ENCODE assay signal across 16 cellular contexts in the genomic region with DNA sequence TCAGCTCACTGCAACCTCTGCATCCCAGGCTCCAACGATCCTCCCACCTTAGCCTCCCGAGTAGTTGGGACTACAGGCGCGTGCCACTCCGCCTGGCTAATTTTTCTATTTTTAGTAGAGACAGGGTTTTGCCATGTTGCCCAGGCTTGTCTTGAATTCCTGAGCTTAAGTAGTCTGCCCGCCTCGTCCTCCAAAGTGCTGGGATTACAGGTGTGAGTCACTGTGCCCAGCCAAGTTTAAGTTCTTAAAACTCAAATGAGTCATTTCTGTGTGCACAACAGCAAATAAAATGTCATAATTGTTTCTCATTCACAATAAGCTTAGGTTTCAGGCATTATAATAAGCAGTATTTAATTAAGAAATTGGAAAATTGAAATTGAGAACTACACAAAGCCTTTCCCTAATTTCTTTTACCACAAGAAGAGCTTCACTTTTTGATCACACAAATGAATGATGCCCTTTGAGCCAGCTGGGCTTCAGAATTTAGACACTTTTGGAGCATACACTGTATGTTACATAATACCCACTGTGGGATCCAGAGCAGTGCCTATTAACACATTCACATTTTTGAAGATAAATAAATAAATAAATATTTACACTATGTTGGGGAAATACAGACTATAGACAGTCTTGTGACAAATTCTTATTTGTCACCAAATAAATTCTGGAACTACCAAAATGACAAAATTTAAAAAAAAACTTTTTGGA. TPM values are rescaled to one million over a fixed set of nuclear protein-coding genes. Genes with fewer than 3 reads are reported as not detected.
A peak's percentile ranks its signal among the peaks of the same experiment; 100 is the strongest.
DNase-seq lines count a peak whose midpoint lies in the region; ATAC-seq, FAIRE-seq and TF ChIP-seq lines count a peak whose summit lies in the region.
"Had no signal": no experiment of that assay in that cellular context is flagged by ENCODE, and none has a peak within 500 bp of the region (broad histone marks: within the 10 kb centered on the region; RNA-seq: fewer than 3 reads in every experiment).

No MANE protein-coding gene starts in this region.

- H3K9ac ChIP-seq in GM23248: no peak overlapping the region
- H3K9ac ChIP-seq: neural progenitor cell had no signal

- H3K36me3 ChIP-seq in GM23248 (ENCODE audit: low read depth): no peaks in the 10 kb centered on the region
- H3K36me3 ChIP-seq in psoas muscle (ENCODE audit: insufficient read depth in 1 of 2, low read depth in 1 of 2): no peaks in the 10 kb centered on the region
- H3K36me3 ChIP-seq in WERI-Rb-1: no peaks in the 10 kb centered on the region
- H3K36me3 ChIP-seq: neural progenitor cell, suprapubic skin had no signal

- H3K36me3 Mint-ChIP-seq in activated T-helper 2 cell treated with anti-CD3 and anti-CD28 coated beads, Interferon-gamma antibody, Interleukin-2, Interleukin-4, amounts not matched to agents 10 μg/mL and 5 μg/mL and 100 μg/mL, durations not matched to agents 14 hours and 24 hours and 36 hours (ENCODE audit: low read depth): no peaks in the 10 kb centered on the region
- H3K36me3 Mint-ChIP-seq: neural progenitor cell had no signal

- no peak overlapping the region for H3K4me3 ChIP-seq in GM23248
- no peak overlapping the region for H3K4me3 ChIP-seq in psoas muscle
- no peak overlapping the region for H3K4me3 ChIP-seq in WERI-Rb-1 (ENCODE audit: low read depth, low read length)
- H3K4me3 ChIP-seq: dorsolateral prefrontal cortex, GM23338, neural progenitor cell, suprapubic skin had no signal

- H3K9me2 ChIP-seq in GM23248 (ENCODE audit: insufficient read depth): no peaks in the 10 kb centered on the region

- in situ Hi-C loops in GM23248 (cut with MboI): no loop called here

- WGBS in GM23248 (ENCODE audit: low coverage in 1 of 2, low lambda C conversion rate in 2 of 2, missing lambda C conversion rate in 2 of 2), 2 experiments: 54 to 61% methylated on average over 7 of the region's 7 CpGs
- 58 to 74% (median 69%) methylated on average over 7 of the region's 7 CpGs for whole genome bisulfite sequencing in psoas muscle, 3 donors

- peaks cover 4% of the 10 kb centered on the region for H3K27me3 Mint-ChIP-seq in activated T-helper 2 cell treated with anti-CD3 and anti-CD28 coated beads, Interferon-gamma antibody, Interleukin-2, Interleukin-4, amounts not matched to agents 10 μg/mL and 5 μg/mL and 100 μg/mL, durations not matched to agents 14 hours and 24 hours and 36 hours (ENCODE audit: low read depth)

- ATAC-seq in psoas muscle (peak; percentile 54 to 74 (median 60)), left ventricle myocardium superior (no peak)
- ATAC-seq: GM23338 had no signal

- H3K27me3 ChIP-seq in GM23248 (replicated peaks; ENCODE audit: insufficient read depth): no peaks in the 10 kb centered on the region
- no peaks in the 10 kb centered on the region for H3K27me3 ChIP-seq in psoas muscle (ENCODE audit: insufficient read depth in 3 of 3, low read length in 2 of 3)
- no peaks in the 10 kb centered on the region for H3K27me3 ChIP-seq in WERI-Rb-1 (ENCODE audit: insufficient read depth, low read depth, severe bottlenecking)
- H3K27me3 ChIP-seq: dorsolateral prefrontal cortex, neural progenitor cell, suprapubic skin had no signal

- no peak for TF ChIP-seq CTCF in psoas muscle (IDR thresholded peaks at IDR 0.05)
- TF ChIP-seq CTCF in WERI-Rb-1 (IDR thresholded peaks at IDR 0.05; ENCODE audit: low read depth, low read length): no peak

- H3K27ac Mint-ChIP-seq in activated T-helper 2 cell treated with anti-CD3 and anti-CD28 coated beads, Interferon-gamma antibody, Interleukin-2, Interleukin-4, amounts not matched to agents 10 μg/mL and 5 μg/mL and 100 μg/mL, durations not matched to agents 14 hours and 24 hours and 36 hours: no peak overlapping the region
- H3K27ac Mint-ChIP-seq: neural progenitor cell had no signal

- H3K27ac ChIP-seq in GM23248 (peak overlapping the region; percentile 28; the same call in 1 of the 2 replicates), epithelial cell of prostate (peak overlapping the region; percentile 75), psoas muscle (no peak overlapping the region), WERI-Rb-1 (no peak overlapping the region)
- H3K27ac ChIP-seq: dorsolateral prefrontal cortex, neural progenitor cell, suprapubic skin had no signal

- H2AFZ ChIP-seq in GM23248: no peak overlapping the region
- H2AFZ ChIP-seq: neural progenitor cell had no signal

- no peak for TF ChIP-seq POLR2A in GM12892 (IDR thresholded peaks at IDR 0.05; ENCODE audit: low read depth, low read length)

- intact Hi-C loops in psoas muscle (cut with DNase I): loop anchor here (10.0 kb wide), 2 partner anchors 95 to 165 kb away; a partner anchor contains a TSS
- intact Hi-C loops in left ventricle myocardium superior (cut with micrococcal nuclease): no loop called here
- intact Hi-C loops in activated T-helper 2 cell treated with anti-CD3 and anti-CD28 coated beads, Interferon-gamma antibody, Interleukin-2, Interleukin-4, amounts not matched to agents 10 μg/mL and 5 μg/mL and 100 μg/mL, durations not matched to agents 14 hours and 24 hours and 36 hours (cut with micrococcal nuclease): loop anchor here (10.0 kb wide), 2 partner anchors 325 to 495 kb away; a partner anchor contains a TSS

- H3K9me3 ChIP-seq in GM23248 (ENCODE audit: low read depth): no peaks in the 10 kb centered on the region
- H3K9me3 ChIP-seq in psoas muscle: no peaks in the 10 kb centered on the region
- no peaks in the 10 kb centered on the region for H3K9me3 ChIP-seq in WERI-Rb-1 (ENCODE audit: severe bottlenecking)
- H3K9me3 ChIP-seq: suprapubic skin had no signal

- peak; percentile 91 for FAIRE-seq in RCC 7860 (lab: Jason Lieb, UNC)
- FAIRE-seq in GM12892 (lab: Jason Lieb, UNC): no peak

- H4K20me1 ChIP-seq in GM23248 (ENCODE audit: insufficient read depth): no peaks in the 10 kb centered on the region

- H3K9me3 Mint-ChIP-seq in activated T-helper 2 cell treated with anti-CD3 and anti-CD28 coated beads, Interferon-gamma antibody, Interleukin-2, Interleukin-4, amounts not matched to agents 10 μg/mL and 5 μg/mL and 100 μg/mL, durations not matched to agents 14 hours and 24 hours and 36 hours: no peaks in the 10 kb centered on the region
- H3K9me3 Mint-ChIP-seq: GM23338, neural progenitor cell had no signal

- H3K4me1 Mint-ChIP-seq in activated T-helper 2 cell treated with anti-CD3 and anti-CD28 coated beads, Interferon-gamma antibody, Interleukin-2, Interleukin-4, amounts not matched to agents 10 μg/mL and 5 μg/mL and 100 μg/mL, durations not matched to agents 14 hours and 24 hours and 36 hours (ENCODE audit: low read depth): no peaks in the 10 kb centered on the region

- peaks cover 15% of the 10 kb centered on the region for H3K4me1 ChIP-seq in GM23248 (ENCODE audit: insufficient read depth)
- no peaks in the 10 kb centered on the region for H3K4me1 ChIP-seq in psoas muscle

- no peaks in the 10 kb centered on the region for H3K79me2 ChIP-seq in GM23248 (ENCODE audit: insufficient read depth)

- peaks cover 16% of the 10 kb centered on the region for H3F3A ChIP-seq in GM23248 (ENCODE audit: insufficient read depth)

- peak; percentile 89 for DNase-seq in GM23248
- DNase-seq in RCC 7860 (ENCODE audit: low spot score): peak; percentile 89
- peak; percentile 93 for DNase-seq in epithelial cell of prostate (ENCODE audit: low read depth, low spot score)
- DNase-seq in psoas muscle: no peak
- no peak for DNase-seq in GM12892 (ENCODE audit: insufficient read length)
- no peak for DNase-seq in WERI-Rb-1
- DNase-seq in left ventricle myocardium superior: no peak
- DNase-seq in activated T-helper 2 cell treated with anti-CD3 and anti-CD28 coated beads, Interferon-gamma antibody, Interleukin-2, Interleukin-4, amounts not matched to agents 10 μg/mL and 5 μg/mL and 100 μg/mL, durations not matched to agents 14 hours and 24 hours and 36 hours (ENCODE audit: low spot score): no peak
- DNase-seq: activated CD4-positive, CD25-positive, alpha-beta regulatory T cell treated with anti-CD3 and anti-CD28 coated beads, Interleukin-2, amount 50 U/mL, for 72 hours; DND-41; dorsolateral prefrontal cortex; NCI-H1436; stimulated activated CD4-positive, alpha-beta T cell treated with anti-CD3 and anti-CD28 coated beads, Interleukin-2, amount 100 ng/mL, for 48 hours had no signal

- H3K4me3 Mint-ChIP-seq in activated T-helper 2 cell treated with anti-CD3 and anti-CD28 coated beads, Interferon-gamma antibody, Interleukin-2, Interleukin-4, amounts not matched to agents 10 μg/mL and 5 μg/mL and 100 μg/mL, durations not matched to agents 14 hours and 24 hours and 36 hours (ENCODE audit: low read depth): no peak overlapping the region
- H3K4me3 Mint-ChIP-seq: GM23338, neural progenitor cell had no signal

- no peak overlapping the region for H3K4me2 ChIP-seq in GM23248 (ENCODE audit: unreplicated experiment)
- H3K4me2 ChIP-seq: GM23338, neural progenitor cell had no signal

RNA-seq across cellular contexts. Expression of a gene that starts 8.6 kb away (rescaled TPM):
- total RNA-seq in GM23248 (2014; rRNA removed; shearing (Covaris generic)): 24.5 and 32.2 TPM in 2 replicates
- 24.1 and 25.6 TPM in 2 replicates for polyA plus RNA-seq in GM23248 (2016; fragmentation: Nextera tagmentation; extraction: Ambion mirVana)
- 10 to 100 TPM; 31.0 to 63.8 (median 52.3) TPM for total RNA-seq in psoas muscle
- polyA plus RNA-seq in psoas muscle: 10 to 100 TPM; 19.8 to 35.1 (median 26.7) TPM
- polyA plus RNA-seq in GM12892 (2012; ENCODE audit: missing spikeins): 83.7 TPM
- 119 TPM for total RNA-seq in left ventricle myocardium superior
- 115 and 117 TPM in 2 replicates for total RNA-seq in activated T-helper 2 cell treated with anti-CD3 and anti-CD28 coated beads, Interferon-gamma antibody, Interleukin-2, Interleukin-4, amounts not matched to agents 10 μg/mL and 5 μg/mL and 100 μg/mL, durations not matched to agents 14 hours and 24 hours and 36 hours

RNA-seq across cellular contexts. Expression of a gene that starts 50.5 kb away (rescaled TPM):
- not detected in 2 replicates for total RNA-seq in GM23248 (2014; rRNA removed; shearing (Covaris generic))
- polyA plus RNA-seq in GM23248 (2016; fragmentation: Nextera tagmentation; extraction: Ambion mirVana) (not detected in 2 replicates), psoas muscle (under 1 TPM; 0.35 to 0.82 (median 0.53) TPM)
- total RNA-seq in psoas muscle (1 to 10 TPM in 3 of 4 donors, under 1 TPM in 1; 0.11 to 1.7 (median 1.6) TPM), left ventricle myocardium superior (4.0 TPM)
- not detected for polyA plus RNA-seq in GM12892 (2012; ENCODE audit: missing spikeins)
- total RNA-seq in activated T-helper 2 cell treated with anti-CD3 and anti-CD28 coated beads, Interferon-gamma antibody, Interleukin-2, Interleukin-4, amounts not matched to agents 10 μg/mL and 5 μg/mL and 100 μg/mL, durations not matched to agents 14 hours and 24 hours and 36 hours: not detected in 2 replicates

Comparison
In these comparisons a context has a peak if more than half of its experiments do, and no peak if none do; other contexts are left out.
1. DNase-seq: peak in GM23248 (single experiment), RCC 7860 (single experiment) and epithelial cell of prostate (single experiment); none in psoas muscle (0 of 2), GM12892 (single experiment), WERI-Rb-1 (single experiment), left ventricle myocardium superior (single experiment) and activated T-helper 2 cell treated with anti-CD3 and anti-CD28 coated beads, Interferon-gamma antibody, Interleukin-2, Interleukin-4, amounts not matched to agents 10 μg/mL and 5 μg/mL and 100 μg/mL, durations not matched to agents 14 hours and 24 hours and 36 hours (single experiment).
2. H3K27ac ChIP-seq: peak in GM23248 (single experiment) and epithelial cell of prostate (single experiment); none in psoas muscle (single experiment) and WERI-Rb-1 (single experiment).